In genomic region chr18:48749768-48750167, GRCh38 we compare ENCODE assay signal across 15 cellular contexts.
DNase-seq lines count a peak whose midpoint lies in the region; ATAC-seq and TF ChIP-seq lines count a peak whose summit lies in the region.
"Had no signal": no experiment of that assay in that cellular context is flagged by ENCODE, and none has a peak within 500 bp of the region (broad histone marks: within the 10 kb centered on the region; RNA-seq: fewer than 3 reads in every experiment).

No MANE protein-coding gene starts in this region.

- TF ChIP-seq CTCF in osteoblast (IDR thresholded peaks at IDR 0.05; ENCODE audit: extremely low read depth, low read depth, low read length) (no peak), Caco-2 (IDR thresholded peaks at IDR 0.05; ENCODE audit: insufficient read depth in 1 of 2, low read depth in 1 of 2, low read length in 1 of 2, severe bottlenecking in 1 of 2, unreplicated experiment in 1 of 2) (no peak)

- H3K36me3 Mint-ChIP-seq in Caco-2 (ENCODE audit: insufficient read depth, unreplicated experiment), result no peaks in the 10 kb centered on the region
- H3K36me3 Mint-ChIP-seq: activated CD4-positive, alpha-beta memory T cell treated with anti-CD3 and anti-CD28 coated beads for 36 hours; activated naive CD4-positive, alpha-beta T cell treated with anti-CD3 and anti-CD28 coated beads, Interleukin-2, amount 50 U/mL, for 72 hours; memory B cell had no signal

- H3K4me3 ChIP-seq in osteoblast (ENCODE audit: insufficient read depth, low read length) (no peak overlapping the region), aorta (ENCODE audit: low read length in 2 of 2) (no peak overlapping the region), Caco-2 (ENCODE audit: low read depth, low read length) (no peak overlapping the region)

- H3K27me3 Mint-ChIP-seq in Caco-2 (ENCODE audit: insufficient read depth, unreplicated experiment), result no peaks in the 10 kb centered on the region
- H3K27me3 Mint-ChIP-seq: activated CD4-positive, alpha-beta memory T cell treated with anti-CD3 and anti-CD28 coated beads for 36 hours; memory B cell had no signal

- no peaks in the 10 kb centered on the region for H4K20me1 ChIP-seq in osteoblast (ENCODE audit: insufficient read depth, low read length)

- ATAC-seq in aorta (ENCODE audit: low FRiP score) (peak; percentile 88), GM18867 (IDR thresholded peaks at IDR 0.05; ENCODE audit: unreplicated experiment) (no peak)
- ATAC-seq: activated naive CD4-positive, alpha-beta T cell treated with anti-CD3 and anti-CD28 coated beads, Interleukin-2, amount 50 U/mL, for 72 hours had no signal

- H3K27ac ChIP-seq in osteoblast (ENCODE audit: low read depth, low read length) (peak overlapping the region; percentile 91), aorta (ENCODE audit: low read depth in 1 of 2, low read length in 2 of 2) (peak overlapping the region; percentile 3 to 89)
- H3K27ac ChIP-seq: 22Rv1, epithelial cell of prostate had no signal

- intact Hi-C loops in aorta (cut with DNase I), result loop anchor here in 1 of 2 donors (5.0 kb wide), 1 partner anchor 67 kb away; no protein-coding TSS in a partner anchor
- intact Hi-C loops in Caco-2 (cut with micrococcal nuclease; ENCODE audit: unreplicated experiment), result no loop called here

- POLR2A ChIA-PET in Caco-2 (lab: Charles Lee), result no interaction called here

- peak overlapping the region; percentile 29 for H3K4me2 ChIP-seq in osteoblast (ENCODE audit: insufficient read depth, low read length)

- peaks cover 8% of the 10 kb centered on the region for H3K79me2 ChIP-seq in osteoblast (ENCODE audit: insufficient read depth, low read length)

- H2AFZ ChIP-seq in osteoblast (ENCODE audit: low read length), result no peak overlapping the region

- BruUV-seq in Caco-2 (replicated peaks; lab: Mats Ljungman, UMichigan), result no TSS peak

- CTCF ChIA-PET in Caco-2 (lab: Charles Lee), result no interaction called here

- DNase-seq in DMS 273 (lab: John Stamatoyannopoulos, UW; ENCODE audit: unreplicated experiment) (peak; percentile 13), DMS 273 treated with DMSO at 0.1 percent for 48 hours (lab: John Stamatoyannopoulos, UW) (no peak), foreskin melanocyte (peak; percentile 80), osteoblast (ENCODE audit: insufficient read length, low spot score, missing footprints) (peak; percentile 94), aorta (peak; percentile 87 to 93), NCI-H1417 treated with DMSO at 0.1 percent for 48 hours (lab: John Stamatoyannopoulos, UW) (no peak), Caco-2 (no peak)
- DNase-seq: activated CD4-positive, alpha-beta memory T cell treated with anti-CD3 and anti-CD28 coated beads for 36 hours; H7; NCI-H510A treated with DMSO at 0.1 percent for 48 hours had no signal

- WGBS in aorta, 2 donors, result 7 to 18% methylated on average over 13 of the region's 13 CpGs

- H3K9me3 ChIP-seq in osteoblast (ENCODE audit: low read depth, low read length) (no peaks in the 10 kb centered on the region), aorta (ENCODE audit: control insufficient read depth, low read length) (no peaks in the 10 kb centered on the region), Caco-2 (no peaks in the 10 kb centered on the region)

- H3K4me1 ChIP-seq in osteoblast (ENCODE audit: insufficient read depth, low read length) (peaks cover 49% of the 10 kb centered on the region), aorta (ENCODE audit: control insufficient read depth in 1 of 2, insufficient read depth in 2 of 2, low read length in 2 of 2) (peaks cover 0 to 2% of the 10 kb centered on the region in 2 donors), Caco-2 (no peaks in the 10 kb centered on the region)

- H3K4me3 Mint-ChIP-seq in Caco-2 (ENCODE audit: unreplicated experiment), result no peak overlapping the region
- H3K4me3 Mint-ChIP-seq: activated CD4-positive, alpha-beta memory T cell treated with anti-CD3 and anti-CD28 coated beads for 36 hours; memory B cell had no signal

- H3K9me3 Mint-ChIP-seq in Caco-2 (ENCODE audit: unreplicated experiment), result no peaks in the 10 kb centered on the region
- H3K9me3 Mint-ChIP-seq: activated CD4-positive, alpha-beta memory T cell treated with anti-CD3 and anti-CD28 coated beads for 36 hours; activated naive CD4-positive, alpha-beta T cell treated with anti-CD3 and anti-CD28 coated beads, Interleukin-2, amount 50 U/mL, for 72 hours; memory B cell had no signal

- H3K4me1 Mint-ChIP-seq in Caco-2 (ENCODE audit: low read depth, unreplicated experiment), result no peaks in the 10 kb centered on the region
- H3K4me1 Mint-ChIP-seq: memory B cell had no signal

- no peak overlapping the region for H3K27ac Mint-ChIP-seq in Caco-2 (ENCODE audit: unreplicated experiment)
- H3K27ac Mint-ChIP-seq: activated CD4-positive, alpha-beta memory T cell treated with anti-CD3 and anti-CD28 coated beads for 36 hours; activated naive CD4-positive, alpha-beta T cell treated with anti-CD3 and anti-CD28 coated beads, Interleukin-2, amount 50 U/mL, for 72 hours; memory B cell had no signal

- no peaks in the 10 kb centered on the region for H3K27me3 ChIP-seq in osteoblast (ENCODE audit: insufficient read depth, low read length)
- no peaks in the 10 kb centered on the region for H3K27me3 ChIP-seq in aorta (ENCODE audit: control insufficient read depth in 1 of 2, insufficient read depth in 2 of 2, low read length in 1 of 2)
- no peaks in the 10 kb centered on the region for H3K27me3 ChIP-seq in Caco-2 (replicated peaks; ENCODE audit: control insufficient read depth, insufficient read depth, low read length)

- H3K36me3 ChIP-seq in osteoblast (ENCODE audit: insufficient read depth, low read length) (no peaks in the 10 kb centered on the region), aorta (ENCODE audit: control insufficient read depth in 1 of 2, insufficient read depth in 2 of 2, low read length in 1 of 2) (no peaks in the 10 kb centered on the region), Caco-2 (ENCODE audit: control insufficient read depth, insufficient read depth, low read length) (no peaks in the 10 kb centered on the region)

Comparison
In these comparisons a context has a peak if more than half of its experiments do, and no peak if none do; other contexts are left out.
1. DNase-seq: peak in DMS 273 (single experiment), foreskin melanocyte (single experiment), osteoblast (single experiment) and aorta (2 of 2); none in DMS 273 treated with DMSO at 0.1 percent for 48 hours (single experiment), NCI-H1417 treated with DMSO at 0.1 percent for 48 hours (single experiment) and Caco-2 (0 of 2).